Comparison of ENCODE assay signal across 29 cellular contexts in genomic region chr18:41966943-41967342, GRCh38. TPM values are rescaled to one million over a fixed set of nuclear protein-coding genes. Genes with fewer than 3 reads are reported as not detected.
DNase-seq lines count a peak whose midpoint lies in the region; ATAC-seq and TF ChIP-seq lines count a peak whose summit lies in the region.
"Had no signal": no experiment of that assay in that cellular context is flagged by ENCODE, and none has a peak within 500 bp of the region (broad histone marks: within the 10 kb centered on the region; RNA-seq: fewer than 3 reads in every experiment).

No MANE protein-coding gene starts in this region.

- H3K9me3 Mint-ChIP-seq in brain (no peaks in the 10 kb centered on the region), progenitor cell of endocrine pancreas (ENCODE audit: low read depth) (no peaks in the 10 kb centered on the region)
- H3K9me3 Mint-ChIP-seq: activated CD8-positive, alpha-beta T cell treated with anti-CD3 and anti-CD28 coated beads for 36 hours; activated naive CD4-positive, alpha-beta T cell treated with anti-CD3 and anti-CD28 coated beads for 36 hours; activated T-helper 1 cell treated with anti-CD3 and anti-CD28 coated beads, Interleukin-12 subunit alpha, Interleukin-12 subunit beta, Interleukin-2, Interleukin-4 antibody, amounts not matched to agents 30 ng/mL and 10 ng/mL and 1 ng/mL, durations not matched to agents 14 hours and 24 hours and 36 hours; CD14-positive monocyte; HFFc6; natural killer cell treated with Interleukin-12 subunit alpha and Interleukin-12 subunit beta and Interleukin-15 and Interleukin-18, amount 100 ng/mL, for 72 hours had no signal

- no peaks in the 10 kb centered on the region for H3K9me2 ChIP-seq in SK-N-SH

- CTCF ChIA-PET in SK-N-SH (lab: Yijun Ruan, JAX): no interaction called here

- TF ChIP-seq CTCF in SK-N-SH (IDR thresholded peaks at IDR 0.05) (no peak), brain (conservative IDR thresholded peaks at IDR 0.05) (no peak), progenitor cell of endocrine pancreas (IDR thresholded peaks at IDR 0.05; ENCODE audit: unreplicated experiment) (no peak)

- H3K27ac ChIP-seq in SK-N-SH (ENCODE audit: low read depth in 2 of 2, low read length in 1 of 2): peak overlapping the region in 1 of 2 experiments; percentile 53; a peak in 2 of 4 replicates
- H3K27ac ChIP-seq in right cardiac atrium (ENCODE audit: low read length): no peak overlapping the region
- H3K27ac ChIP-seq: thoracic aorta had no signal

- intact Hi-C loops in right cardiac atrium (cut with DNase I): no loop called here

- H3K27ac Mint-ChIP-seq in brain: peak overlapping the region in 3 of 5 experiments; percentile 34 to 82 (median 64)
- H3K27ac Mint-ChIP-seq in progenitor cell of endocrine pancreas: peak overlapping the region; percentile 19
- H3K27ac Mint-ChIP-seq: activated CD4-positive, alpha-beta T cell treated with anti-CD3 and anti-CD28 coated beads for 36 hours; activated CD8-positive, alpha-beta T cell treated with anti-CD3 and anti-CD28 coated beads for 36 hours; activated naive CD4-positive, alpha-beta T cell treated with anti-CD3 and anti-CD28 coated beads for 36 hours; activated T-helper 1 cell treated with anti-CD3 and anti-CD28 coated beads, Interleukin-12 subunit alpha, Interleukin-12 subunit beta, Interleukin-2, Interleukin-4 antibody, amounts not matched to agents 30 ng/mL and 10 ng/mL and 1 ng/mL, durations not matched to agents 14 hours and 24 hours and 36 hours; HFFc6; natural killer cell treated with Interleukin-12 subunit alpha and Interleukin-12 subunit beta and Interleukin-15 and Interleukin-18, amount 100 ng/mL, for 72 hours had no signal

- peaks cover 11% of the 10 kb centered on the region for H3F3A ChIP-seq in SK-N-SH (replicated peaks; ENCODE audit: insufficient read depth)

- ATAC-seq in SK-N-SH treated with all-trans-retinoic acid at 6 μM for 48 hours (peak; percentile 26; the same call in 2 of the 3 replicates), right cardiac atrium (peak; percentile 18 to 24), GM21423 (IDR thresholded peaks at IDR 0.05; ENCODE audit: unreplicated experiment) (no peak)
- ATAC-seq: activated CD4-positive, alpha-beta T cell treated with anti-CD3 and anti-CD28 coated beads for 36 hours; activated CD8-positive, alpha-beta T cell treated with anti-CD3 and anti-CD28 coated beads for 36 hours; natural killer cell treated with Interleukin-12 subunit alpha and Interleukin-12 subunit beta and Interleukin-15 and Interleukin-18, amount 100 ng/mL, for 72 hours; stimulated activated naive CD8-positive, alpha-beta T cell treated with anti-CD3 and anti-CD28 coated beads, Interleukin-15, Interleukin-2, amounts not matched to agents 100 U/mL and 50 U/mL, for 24 hours had no signal

- no peak overlapping the region for H3K9ac ChIP-seq in SK-N-SH

- no peaks in the 10 kb centered on the region for H3K27me3 Mint-ChIP-seq in brain
- H3K27me3 Mint-ChIP-seq in progenitor cell of endocrine pancreas: no peaks in the 10 kb centered on the region
- H3K27me3 Mint-ChIP-seq: activated CD4-positive, alpha-beta T cell treated with anti-CD3 and anti-CD28 coated beads for 36 hours; activated CD8-positive, alpha-beta T cell treated with anti-CD3 and anti-CD28 coated beads for 36 hours; natural killer cell treated with Interleukin-12 subunit alpha and Interleukin-12 subunit beta and Interleukin-15 and Interleukin-18, amount 100 ng/mL, for 72 hours had no signal

- H3K36me3 ChIP-seq in SK-N-SH (replicated peaks in 1 of 2; ENCODE audit: control insufficient read depth in 1 of 2, insufficient read depth in 2 of 2, low read length in 1 of 2): peaks cover 80 to 81% of the 10 kb centered on the region in 2 experiments

- POLR2A ChIA-PET in SK-N-SH (lab: Yijun Ruan, JAX): no interaction called here

- H3K4me1 ChIP-seq in SK-N-SH (ENCODE audit: control insufficient read depth in 1 of 2, insufficient read depth in 2 of 2, low read depth in 1 of 2, low read length in 1 of 2) (peaks cover 0 to 10% of the 10 kb centered on the region in 2 experiments; a peak in 3 of 4 replicates), right cardiac atrium (ENCODE audit: control insufficient read depth, insufficient read depth, low read length) (peaks cover 2% of the 10 kb centered on the region)

- H3K4me2 ChIP-seq in SK-N-SH: no peak overlapping the region

- H3K9me3 ChIP-seq in SK-N-SH (no peaks in the 10 kb centered on the region), right cardiac atrium (ENCODE audit: control insufficient read depth, low read length) (no peaks in the 10 kb centered on the region)
- H3K9me3 ChIP-seq: thoracic aorta had no signal

- H3K27me3 ChIP-seq in SK-N-SH (ENCODE audit: insufficient read depth) (no peaks in the 10 kb centered on the region), right cardiac atrium (ENCODE audit: control insufficient read depth, insufficient read depth) (no peaks in the 10 kb centered on the region)

- peaks cover 69% of the 10 kb centered on the region for H3K4me1 Mint-ChIP-seq in brain
- H3K4me1 Mint-ChIP-seq in progenitor cell of endocrine pancreas (ENCODE audit: low read depth): no peaks in the 10 kb centered on the region
- H3K4me1 Mint-ChIP-seq: CD14-positive monocyte had no signal

- H3K4me3 Mint-ChIP-seq in brain (no peak overlapping the region), progenitor cell of endocrine pancreas (ENCODE audit: low read depth) (no peak overlapping the region)
- H3K4me3 Mint-ChIP-seq: activated CD4-positive, alpha-beta T cell treated with anti-CD3 and anti-CD28 coated beads for 36 hours; activated CD8-positive, alpha-beta T cell treated with anti-CD3 and anti-CD28 coated beads for 36 hours; activated naive CD4-positive, alpha-beta T cell treated with anti-CD3 and anti-CD28 coated beads for 36 hours; activated T-helper 1 cell treated with anti-CD3 and anti-CD28 coated beads, Interleukin-12 subunit alpha, Interleukin-12 subunit beta, Interleukin-2, Interleukin-4 antibody, amounts not matched to agents 30 ng/mL and 10 ng/mL and 1 ng/mL, durations not matched to agents 14 hours and 24 hours and 36 hours; CD14-positive monocyte; HFFc6; natural killer cell treated with Interleukin-12 subunit alpha and Interleukin-12 subunit beta and Interleukin-15 and Interleukin-18, amount 100 ng/mL, for 72 hours had no signal

- H3K36me3 Mint-ChIP-seq in brain (peaks cover 51% of the 10 kb centered on the region), progenitor cell of endocrine pancreas (ENCODE audit: insufficient read depth) (peaks cover 2% of the 10 kb centered on the region)

- WGBS in SK-N-SH (ENCODE audit: low lambda C conversion rate): 100% methylated on average over 2 of the region's 4 CpGs
- 96% methylated on average over 4 of the region's 4 CpGs for WGBS in right cardiac atrium

- no peak overlapping the region for H2AFZ ChIP-seq in SK-N-SH (ENCODE audit: low read depth)

- DNase-seq in SK-N-SH (no peak), right cardiac atrium (no peak), progenitor cell of endocrine pancreas (ENCODE audit: low spot score, unreplicated experiment) (no peak), kidney tubule cell (ENCODE audit: low spot score) (no peak)
- no peak for DNase-seq in NK-92 treated with Interleukin-12 subunit alpha and Interleukin-12 subunit beta, amount 100 ng/mL, for 24 hours (lab: John Stamatoyannopoulos, UW)
- DNase-seq: 8988T; activated CD4-positive, alpha-beta T cell treated with anti-CD3 and anti-CD28 coated beads for 36 hours; activated CD8-positive, alpha-beta memory T cell treated with anti-CD3 and anti-CD28 coated beads, Interleukin-2, amount 50 U/mL, for 48 hours; activated CD8-positive, alpha-beta T cell treated with anti-CD3 and anti-CD28 coated beads for 36 hours; activated naive CD4-positive, alpha-beta T cell treated with anti-CD3 and anti-CD28 coated beads for 36 hours; effector CD4-positive, alpha-beta T cell; GOT3; HFFc6; kidney; NCI-H1105; NCI-H187; NCI-H526 treated with DMSO at 0.1 percent for 48 hours; SHP77; small intestine; stimulated activated naive CD8-positive, alpha-beta T cell treated with anti-CD3 and anti-CD28 coated beads, Interleukin-15, Interleukin-2, amounts not matched to agents 100 U/mL and 50 U/mL, for 24 hours; T-helper 9 cell had no signal

- peaks cover 77% of the 10 kb centered on the region for H3K79me2 ChIP-seq in SK-N-SH (ENCODE audit: insufficient read depth)

- H4K20me1 ChIP-seq in SK-N-SH (ENCODE audit: insufficient read depth): peaks cover 6% of the 10 kb centered on the region; the same call in 1 of the 2 replicates

- H3K4me3 ChIP-seq in SK-N-SH (ENCODE audit: low read depth in 2 of 2, low read length in 1 of 2) (no peak overlapping the region), right cardiac atrium (ENCODE audit: low read length) (no peak overlapping the region)
- H3K4me3 ChIP-seq: lung, thoracic aorta had no signal

- no peak for TF ChIP-seq RAD21 in SK-N-SH (IDR thresholded peaks at IDR 0.05; ENCODE audit: low read length)

- no peak for TF ChIP-seq EP300 in SK-N-SH (IDR thresholded peaks at IDR 0.05; ENCODE audit: borderline replicate concordance in 1 of 2, low read depth in 1 of 2, low read length in 1 of 2)

TF ChIP-seq in SK-N-SH, 30 proteins besides CTCF, POLR2A, EP300 and RAD21 (continues in another document):
- TF ChIP-seq YY1 (IDR thresholded peaks at IDR 0.05; ENCODE audit: low read depth) (no peak), RCOR1 (IDR thresholded peaks at IDR 0.05; ENCODE audit: low read length) (no peak), MEF2A (IDR thresholded peaks at IDR 0.05; ENCODE audit: borderline replicate concordance, low read depth) (no peak), POLR2AphosphoS5 (IDR thresholded peaks at IDR 0.05; ENCODE audit: low read depth, low read length) (no peak), MXI1 (IDR thresholded peaks at IDR 0.05; ENCODE audit: low read depth, low read length) (no peak), ELF1 (IDR thresholded peaks at IDR 0.05) (no peak), RXRA (IDR thresholded peaks at IDR 0.05; ENCODE audit: borderline replicate concordance, low read depth) (no peak)

RNA-seq across cellular contexts. Expression of gene PIK3C3, which starts 11.9 kb away (rescaled TPM):
- polyA plus RNA-seq in SK-N-SH (2012; rRNA removed): 26.9 and 38.7 TPM in 2 replicates
- polyA plus RNA-seq in SK-N-SH (2012; cell fraction: cytosol; rRNA removed): 40.9 and 52.6 TPM in 2 replicates
- polyA plus RNA-seq in SK-N-SH (2012; cell fraction: nucleus; rRNA removed): 37.3 and 55.4 TPM in 2 replicates
- polyA plus RNA-seq in brain (ENCODE audit: insufficient read depth, low read depth, low replicate concordance): 38.5 TPM
- 10 to 100 TPM; 37.7 to 40.6 (median 38.9) TPM for total RNA-seq in right cardiac atrium
- 18.0 TPM for polyA plus RNA-seq in right cardiac atrium
- 61.5 and 74.8 TPM in 2 replicates for total RNA-seq in progenitor cell of endocrine pancreas
